Comparison of ENCODE assay signal across 1 cellular context in genomic region chr10:35643976-35644799, GRCh38.
TF ChIP-seq lines count a peak whose summit lies in the region.

No MANE protein-coding gene starts in this region.

TF ChIP-seq in K562, 482 proteins besides CTCF, POLR2A, EP300 and RAD21 (continued from another document):
- TF ChIP-seq ZHX1 (conservative IDR thresholded peaks at IDR 0.05; ENCODE audit: low read length), result no peak
- no peak for TF ChIP-seq HCFC1 (IDR thresholded peaks at IDR 0.05; ENCODE audit: low read depth, low read length)
- TF ChIP-seq ARID3A (IDR thresholded peaks at IDR 0.05; ENCODE audit: borderline replicate concordance, low read depth, low read length), result no peak
- no peak for TF ChIP-seq ZNF785 (CRISPR knock-in tag; IDR thresholded peaks at IDR 0.05)
- peak; percentile 96 for TF ChIP-seq C11orf30 (IDR thresholded peaks at IDR 0.05; ENCODE audit: low read depth)
- peak; percentile 99 for TF ChIP-seq MAFF (IDR thresholded peaks at IDR 0.05; ENCODE audit: low read length)
- no peak for TF ChIP-seq ATF2 (CRISPR knock-in tag; IDR thresholded peaks at IDR 0.05)
- TF ChIP-seq HNRNPUL1 (IDR thresholded peaks at IDR 0.05; ENCODE audit: low read length), result no peak
- peak; percentile 98 for TF ChIP-seq ZNF316 (IDR thresholded peaks at IDR 0.05)
- no peak for TF ChIP-seq DDX20 (tag; IDR thresholded peaks at IDR 0.05; ENCODE audit: low read depth)
- peak; percentile 99 for TF ChIP-seq MAFK (IDR thresholded peaks at IDR 0.05; ENCODE audit: low read length)
- no peak for TF ChIP-seq ZNF232 (CRISPR knock-in tag; IDR thresholded peaks at IDR 0.05)
- TF ChIP-seq PHTF2 (CRISPR knock-in tag; IDR thresholded peaks at IDR 0.05), result no peak
- TF ChIP-seq AFF4 (CRISPR knock-in tag; IDR thresholded peaks at IDR 0.05), result no peak
- peak; percentile 23 for TF ChIP-seq CBX8 (IDR thresholded peaks at IDR 0.05; ENCODE audit: borderline replicate concordance, extremely low read depth, low read depth, low read length, poor library complexity, severe bottlenecking)
- TF ChIP-seq ELK3 (CRISPR knock-in tag; IDR thresholded peaks at IDR 0.05), result no peak
- TF ChIP-seq ZNF217 (CRISPR knock-in tag; IDR thresholded peaks at IDR 0.05), result no peak
- TF ChIP-seq KLF10 (CRISPR knock-in tag; IDR thresholded peaks at IDR 0.05), result no peak
- no peak for TF ChIP-seq DNMT1 (IDR thresholded peaks at IDR 0.05)
